8 cellular contexts compared by ENCODE assay signal in the genomic region with DNA sequence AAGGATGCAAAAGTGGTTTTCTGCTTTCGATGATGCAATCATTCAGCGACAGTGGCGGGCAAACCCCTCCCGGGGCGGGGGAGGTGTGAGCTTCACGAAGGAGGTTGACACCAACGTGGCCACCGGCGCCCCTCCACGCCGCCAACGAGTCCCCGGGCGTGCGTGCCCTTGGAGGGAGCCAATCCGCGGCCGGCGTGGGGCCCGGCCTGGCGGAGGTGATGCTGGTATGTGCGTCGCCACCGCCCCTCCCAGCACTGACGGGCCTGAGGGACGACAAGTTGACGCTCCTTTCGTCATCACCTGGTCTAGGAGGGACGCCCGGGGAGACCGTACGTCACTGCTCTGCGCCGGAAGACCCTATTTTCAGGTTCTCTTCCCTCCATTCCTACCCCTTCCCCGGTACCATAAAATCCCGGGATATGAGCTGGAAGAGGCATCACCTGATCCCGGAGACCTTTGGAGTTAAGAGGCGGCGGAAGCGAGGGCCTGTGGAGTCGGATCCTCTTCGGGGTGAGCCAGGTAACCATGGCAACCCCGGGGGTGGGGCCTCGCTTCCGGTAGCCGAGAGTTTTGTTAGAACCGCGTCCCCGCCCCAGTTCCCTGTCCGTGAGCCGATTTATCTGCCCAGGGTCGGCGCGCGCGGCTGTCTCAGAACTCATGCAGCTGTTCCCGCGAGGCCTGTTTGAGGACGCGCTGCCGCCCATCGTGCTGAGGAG. TPM values are rescaled to one million over a fixed set of nuclear protein-coding genes. Genes with fewer than 3 reads are reported as not detected.
DNase-seq lines count a peak whose midpoint lies in the region; ATAC-seq and TF ChIP-seq lines count a peak whose summit lies in the region.

A gene (minus strand): TSS at position 146 of the 716 bp plus-strand sequence. CDS start 463 bp downstream, outside the sequence.

- TF ChIP-seq POLR2A in breast epithelium (IDR thresholded peaks at IDR 0.05): peak; percentile 31

- no peaks in the 10 kb centered on the region for H3K27me3 ChIP-seq in A673 (replicated peaks; ENCODE audit: insufficient read depth, low read depth, low read length, poor library complexity)
- H3K27me3 ChIP-seq in breast epithelium: no peaks in the 10 kb centered on the region

- peak within 1 kb of the TSS; percentile 65 for H3K4me3 ChIP-seq in A673 (ENCODE audit: low read depth, low read length, poor library complexity, severe bottlenecking)
- H3K4me3 ChIP-seq in breast epithelium: peak within 1 kb of the TSS; percentile 60 to 99 (median 73)
- peak within 1 kb of the TSS; percentile 92 for H3K4me3 ChIP-seq in iPS-18c (ENCODE audit: insufficient read depth, low read depth, low read length)
- H3K4me3 ChIP-seq in skin epidermis: peak within 1 kb of the TSS; percentile 43 to 82 (median 75)

- TF ChIP-seq CTCF in A673 (conservative IDR thresholded peaks at IDR 0.05; ENCODE audit: low read depth, low read length) (no peak), VCaP (conservative IDR thresholded peaks at IDR 0.05) (no peak), breast epithelium (IDR thresholded peaks at IDR 0.05) (peak in 1 of 3 donors; percentile 13)

- ATAC-seq in GM18868 (IDR thresholded peaks at IDR 0.05; ENCODE audit: unreplicated experiment): peak; percentile 87
- peak; percentile 79 for ATAC-seq in HG03108 (IDR thresholded peaks at IDR 0.05; ENCODE audit: unreplicated experiment)

- peak; percentile 99 for DNase-seq in A673 (ENCODE audit: low spot score)
- peak; percentile 100 for DNase-seq in NCI-H2196 (lab: John Stamatoyannopoulos, UW; ENCODE audit: unreplicated experiment)
- DNase-seq in breast epithelium (ENCODE audit: low spot score in 2 of 2): peak; percentile 93 to 97

- peaks cover 29% of the 10 kb centered on the region for H3K36me3 ChIP-seq in A673 (ENCODE audit: insufficient read depth, low read length, poor library complexity, severe bottlenecking)
- no peaks in the 10 kb centered on the region for H3K36me3 ChIP-seq in breast epithelium

- H3K27ac ChIP-seq in A673 (ENCODE audit: low read depth, low read length, poor library complexity, severe bottlenecking) (peak within 1 kb of the TSS; percentile 93), VCaP (peak within 1 kb of the TSS; percentile 85), breast epithelium (peak within 1 kb of the TSS; percentile 99), skin epidermis (peak within 1 kb of the TSS; percentile 51 to 98 (median 93))

- CTCF ChIA-PET in A673 (lab: Charles Lee): interaction anchor here (0.8 kb wide), 1 partner anchor 20 kb away, joined by 4 read pairs; no protein-coding TSS in a partner anchor

- intact Hi-C loops in A673 (cut with micrococcal nuclease; ENCODE audit: unreplicated experiment): no loop called here
- intact Hi-C loops in breast epithelium (cut with DNase I; ENCODE audit: low total_unique reads): loop anchor here (2.0 kb wide), 1 partner anchor 71 kb away; no protein-coding TSS in a partner anchor

- POLR2A ChIA-PET in A673 (lab: Charles Lee; ENCODE audit: low non-redundant PET): interaction anchor here (0.5 to 0.6 kb wide), 3 partner anchors 226 to 474 kb away, joined by 4 to 9 read pairs (median 8); a partner anchor contains a TSS

- H3K4me1 ChIP-seq in A673 (ENCODE audit: insufficient read depth, low read length, poor library complexity, severe bottlenecking): peaks cover 19% of the 10 kb centered on the region
- H3K4me1 ChIP-seq in breast epithelium: peaks cover 8 to 15% of the 10 kb centered on the region in 2 donors

- BruUV-seq in A673 (replicated peaks; lab: Mats Ljungman, UMichigan): no TSS peak

- no peaks in the 10 kb centered on the region for H3K9me3 ChIP-seq in A673 (ENCODE audit: low read depth, low read length, poor library complexity, severe bottlenecking)
- H3K9me3 ChIP-seq in breast epithelium: no peaks in the 10 kb centered on the region
- no peaks in the 10 kb centered on the region for H3K9me3 ChIP-seq in iPS-18c (ENCODE audit: control insufficient read depth, insufficient read depth, low read length)

RNA-seq across cellular contexts. Expression of the gene that starts here (rescaled TPM):
- total RNA-seq in A673 (2021): 35.6 and 37.2 TPM in 2 replicates
- total RNA-seq in breast epithelium: 10 to 100 TPM; 12.0 to 28.4 (median 22.0) TPM

Comparison
In these comparisons a context has a peak if more than half of its experiments do, and no peak if none do; other contexts are left out.
1. Peak in every context shown above with its lines: DNase-seq, ATAC-seq, H3K4me3 ChIP-seq and H3K27ac ChIP-seq.